In the genomic region with DNA sequence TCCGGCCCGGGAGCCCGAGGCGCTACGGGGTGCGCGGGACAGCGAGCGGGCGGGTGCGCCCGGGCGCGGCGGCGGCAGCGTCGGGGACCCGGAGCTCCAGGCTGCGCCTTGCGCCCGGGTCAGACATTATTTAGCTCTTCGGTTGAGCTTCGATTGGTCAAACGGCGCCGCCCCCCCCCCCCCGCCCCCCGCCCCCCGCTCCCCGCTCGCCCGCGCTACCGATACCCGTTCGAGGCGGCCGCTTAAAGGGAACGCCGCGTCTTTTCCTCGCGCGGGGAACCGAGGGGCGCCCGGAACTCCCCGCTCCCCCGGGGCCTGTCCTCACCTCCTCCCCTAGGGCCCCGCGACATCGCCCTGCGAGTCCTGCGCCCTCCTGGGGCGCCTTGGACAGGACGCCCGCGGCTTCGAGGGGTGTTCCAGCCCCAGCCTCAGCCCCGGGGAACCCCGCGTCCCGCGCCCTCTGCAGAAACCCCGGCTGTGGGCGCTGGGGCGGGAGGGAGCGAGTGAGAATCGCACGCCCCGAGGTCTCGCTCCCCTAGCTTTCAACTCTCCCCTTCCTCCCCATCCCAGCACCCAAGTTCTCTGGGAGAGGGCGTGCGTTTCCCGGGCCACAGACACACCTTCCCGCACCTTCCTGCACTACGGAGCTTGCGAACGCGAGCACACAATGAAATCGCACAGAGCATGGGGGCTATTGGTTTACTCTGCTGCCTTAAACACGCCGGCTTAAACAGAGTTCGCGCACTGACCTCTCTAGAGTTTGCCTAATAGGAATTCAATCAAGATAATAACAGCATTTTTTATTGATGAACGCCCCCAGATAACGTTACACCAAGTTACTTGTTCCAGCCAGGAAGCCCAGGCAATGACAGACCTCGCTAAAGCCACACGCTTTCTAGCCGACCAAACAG, we compare ENCODE assay signal across 1 cellular context.
TF ChIP-seq lines count a peak whose summit lies in the region.

BDNF (minus strand) TSS at position 105 of the 911 bp plus-strand sequence. CDS start 41,891 bp downstream, outside the sequence.

TF ChIP-seq in HepG2, 621 proteins besides CTCF, POLR2A, EP300 and RAD21 (continued from another document):
- no peak for TF ChIP-seq THAP9 (CRISPR knock-in tag; IDR thresholded peaks at IDR 0.05; ENCODE audit: borderline replicate concordance)
- no peak for TF ChIP-seq LBX2 (CRISPR knock-in tag; IDR thresholded peaks at IDR 0.05; ENCODE audit: borderline replicate concordance)
- peak; percentile 35 for TF ChIP-seq HNRNPLL (IDR thresholded peaks at IDR 0.05; ENCODE audit: low read depth, low read length, poor library complexity, severe bottlenecking)
- TF ChIP-seq, protein P1, sequence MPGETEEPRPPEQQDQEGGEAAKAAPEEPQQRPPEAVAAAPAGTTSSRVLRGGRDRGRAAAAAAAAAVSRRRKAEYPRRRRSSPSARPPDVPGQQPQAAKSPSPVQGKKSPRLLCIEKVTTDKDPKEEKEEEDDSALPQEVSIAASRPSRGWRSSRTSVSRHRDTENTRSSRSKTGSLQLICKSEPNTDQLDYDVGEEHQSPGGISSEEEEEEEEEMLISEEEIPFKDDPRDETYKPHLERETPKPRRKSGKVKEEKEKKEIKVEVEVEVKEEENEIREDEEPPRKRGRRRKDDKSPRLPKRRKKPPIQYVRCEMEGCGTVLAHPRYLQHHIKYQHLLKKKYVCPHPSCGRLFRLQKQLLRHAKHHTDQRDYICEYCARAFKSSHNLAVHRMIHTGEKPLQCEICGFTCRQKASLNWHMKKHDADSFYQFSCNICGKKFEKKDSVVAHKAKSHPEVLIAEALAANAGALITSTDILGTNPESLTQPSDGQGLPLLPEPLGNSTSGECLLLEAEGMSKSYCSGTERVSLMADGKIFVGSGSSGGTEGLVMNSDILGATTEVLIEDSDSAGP (CRISPR knock-in tag; IDR thresholded peaks at IDR 0.05; ENCODE audit: borderline replicate concordance): peak; percentile 84
- no peak for TF ChIP-seq ZNF598 (CRISPR knock-in tag; IDR thresholded peaks at IDR 0.05; ENCODE audit: borderline replicate concordance)
- TF ChIP-seq ZNF777 (CRISPR knock-in tag; IDR thresholded peaks at IDR 0.05): peak; percentile 41
- TF ChIP-seq NR2F1 (CRISPR knock-in tag; IDR thresholded peaks at IDR 0.05): no peak
